ENCODE assay signal across 10 cellular contexts in the genomic region with DNA sequence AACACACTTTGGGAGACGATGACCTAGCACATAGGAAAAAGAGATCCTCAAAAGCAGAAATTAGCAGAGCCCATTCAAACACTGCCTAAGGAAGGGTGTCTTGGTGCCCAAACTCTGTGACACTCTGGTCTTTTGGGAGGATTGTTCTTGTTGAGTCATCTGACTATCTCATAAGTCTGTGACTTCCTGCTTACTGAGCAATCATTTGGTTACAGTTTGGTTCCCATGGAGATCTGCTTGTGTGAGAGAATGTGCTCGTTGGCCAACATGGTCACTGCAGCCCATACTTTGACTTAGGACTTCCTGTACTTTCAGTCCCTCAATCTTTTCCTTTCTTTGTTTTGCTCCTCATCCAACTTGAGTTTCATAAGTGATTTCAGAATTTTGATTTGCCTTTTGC.
DNase-seq lines count a peak whose midpoint lies in the region; ATAC-seq and TF ChIP-seq lines count a peak whose summit lies in the region.
"Had no signal": no experiment of that assay in that cellular context is flagged by ENCODE, and none has a peak within 500 bp of the region (broad histone marks: within the 10 kb centered on the region; RNA-seq: fewer than 3 reads in every experiment).

No MANE protein-coding gene starts in this region.

- peak overlapping the region; percentile 12 for H4K8ac ChIP-seq in mesenchymal stem cell (ENCODE audit: low read length)

- H2BK5ac ChIP-seq in mesenchymal stem cell (ENCODE audit: low read depth, low read length, poor library complexity, severe bottlenecking), result no peak overlapping the region

- H3K4me1 Mint-ChIP-seq in CD4-positive, alpha-beta T cell (ENCODE audit: low read depth), result no peaks in the 10 kb centered on the region
- H3K4me1 Mint-ChIP-seq: neural crest cell had no signal

- no peak for TF ChIP-seq POLR2A in esophagus muscularis mucosa (IDR thresholded peaks at IDR 0.05; ENCODE audit: low read depth)

- H3K27me3 ChIP-seq in HL-60 (ENCODE audit: insufficient read depth, poor library complexity, severe bottlenecking) (no peaks in the 10 kb centered on the region), mesenchymal stem cell (ENCODE audit: control insufficient read depth in 1 of 2, insufficient read depth in 1 of 2, low read length in 2 of 2) (no peaks in the 10 kb centered on the region), esophagus muscularis mucosa (no peaks in the 10 kb centered on the region), BE2C (no peaks in the 10 kb centered on the region)
- H3K27me3 ChIP-seq in CD4-positive, alpha-beta T cell (ENCODE audit: control insufficient read depth, insufficient read depth, low read length), result no peaks in the 10 kb centered on the region

- TF ChIP-seq CTCF in HL-60 (IDR thresholded peaks at IDR 0.05; ENCODE audit: insufficient read depth, low read length), result no peak
- TF ChIP-seq CTCF in esophagus muscularis mucosa (IDR thresholded peaks at IDR 0.05), result no peak
- no peak for TF ChIP-seq CTCF in BE2C (IDR thresholded peaks at IDR 0.05; ENCODE audit: low read depth, low read length)
- no peak for TF ChIP-seq CTCF in CD4-positive, alpha-beta T cell (IDR thresholded peaks at IDR 0.05)

- H3K36me3 ChIP-seq in mesenchymal stem cell (ENCODE audit: control insufficient read depth in 1 of 2, insufficient read depth in 2 of 2, low read depth in 1 of 2, low read length in 2 of 2), result no peaks in the 10 kb centered on the region
- H3K36me3 ChIP-seq in esophagus muscularis mucosa, result no peaks in the 10 kb centered on the region
- H3K36me3 ChIP-seq in BE2C, result no peaks in the 10 kb centered on the region

- no peak overlapping the region for H2BK120ac ChIP-seq in mesenchymal stem cell (ENCODE audit: low read depth, low read length)

- no peak overlapping the region for H3K23ac ChIP-seq in mesenchymal stem cell (ENCODE audit: low read length in 2 of 2)

- 52% methylated on average over 2 of the region's 2 CpGs for WGBS in mesenchymal stem cell
- WGBS in esophagus muscularis mucosa, result 51% methylated on average over 2 of the region's 2 CpGs

- intact Hi-C loops in esophagus muscularis mucosa (cut with DNase I), result no loop called here
- intact Hi-C loops in CD4-positive, alpha-beta T cell (cut with DNase I, micrococcal nuclease), result no loop called here

- TF ChIP-seq EP300 in esophagus muscularis mucosa (IDR thresholded peaks at IDR 0.05), result no peak

- no peak overlapping the region for H3K14ac ChIP-seq in mesenchymal stem cell (ENCODE audit: low read length in 2 of 2)

- no peaks in the 10 kb centered on the region for H3K79me1 ChIP-seq in mesenchymal stem cell (replicated peaks; ENCODE audit: low read length, poor library complexity, severe bottlenecking)

- no peak for ATAC-seq in CD4-positive, alpha-beta T cell (ENCODE audit: poor library complexity)
- ATAC-seq in HG03108 (IDR thresholded peaks at IDR 0.05; ENCODE audit: unreplicated experiment), result no peak

- H3K4ac ChIP-seq in mesenchymal stem cell (ENCODE audit: low read depth in 1 of 2, low read length in 2 of 2), result no peak overlapping the region

- H4K91ac ChIP-seq in mesenchymal stem cell (ENCODE audit: low read length), result no peak overlapping the region

- POLR2A ChIA-PET in CD4-positive, alpha-beta T cell (lab: Charles Lee), result no interaction called here

- H3K27me3 Mint-ChIP-seq in CD4-positive, alpha-beta T cell, result no peaks in the 10 kb centered on the region

- H2BK15ac ChIP-seq in mesenchymal stem cell (ENCODE audit: low read depth, poor library complexity, severe bottlenecking), result no peak overlapping the region

- no peak overlapping the region for H3K4me3 ChIP-seq in HL-60 (replicated peaks; ENCODE audit: insufficient read depth, low read length)
- H3K4me3 ChIP-seq in mesenchymal stem cell (ENCODE audit: insufficient read depth in 1 of 2, low read depth in 1 of 2, low read length in 2 of 2), result no peak overlapping the region
- H3K4me3 ChIP-seq in esophagus muscularis mucosa, result no peak overlapping the region
- no peak overlapping the region for H3K4me3 ChIP-seq in BE2C (ENCODE audit: low read depth, low read length)

- no peaks in the 10 kb centered on the region for H3K36me3 Mint-ChIP-seq in CD4-positive, alpha-beta T cell (ENCODE audit: low read depth)

- H3K9ac ChIP-seq in mesenchymal stem cell (ENCODE audit: low read length), result peak overlapping the region; percentile 61

- CTCF ChIA-PET in CD4-positive, alpha-beta T cell (lab: Charles Lee), result no interaction called here

- H3K27ac Mint-ChIP-seq in CD4-positive, alpha-beta T cell, result no peak overlapping the region

- H3K4me2 ChIP-seq in mesenchymal stem cell (ENCODE audit: low read length, poor library complexity, severe bottlenecking), result no peak overlapping the region

- no peak overlapping the region for H3K4me3 Mint-ChIP-seq in CD4-positive, alpha-beta T cell
- H3K4me3 Mint-ChIP-seq: neural crest cell had no signal

- DNase-seq in ELF-1 (ENCODE audit: low read depth, low spot score), result peak; percentile 1
- peak; percentile 74 to 79 for DNase-seq in HL-60 (ENCODE audit: low read depth in 1 of 2, low spot score in 1 of 2)
- DNase-seq in astrocyte of the hippocampus (ENCODE audit: low read depth, low spot score), result peak; percentile 44
- DNase-seq in mesenchymal stem cell, result peak; percentile 97
- no peak for DNase-seq in esophagus muscularis mucosa (ENCODE audit: extremely low spot score)
- DNase-seq in BE2C, result no peak
- no peak for DNase-seq in CD4-positive, alpha-beta T cell
- DNase-seq: NCI-H345 had no signal

- peak overlapping the region; percentile 54 for H3K27ac ChIP-seq in HL-60 (replicated peaks)
- H3K27ac ChIP-seq in mesenchymal stem cell (ENCODE audit: low read length, poor library complexity, severe bottlenecking), result no peak overlapping the region
- H3K27ac ChIP-seq in esophagus muscularis mucosa (replicated peaks in 1 of 4), result peak overlapping the region in 2 of 4 donors; percentile 11 to 46
- H3K27ac ChIP-seq in CD4-positive, alpha-beta T cell (ENCODE audit: low read depth, low read length), result no peak overlapping the region

- no peaks in the 10 kb centered on the region for H3K9me3 Mint-ChIP-seq in CD4-positive, alpha-beta T cell
- H3K9me3 Mint-ChIP-seq: neural crest cell had no signal

- H3K4me1 ChIP-seq in mesenchymal stem cell (ENCODE audit: control insufficient read depth, insufficient read depth, low read depth, low read length) (no peaks in the 10 kb centered on the region), esophagus muscularis mucosa (peaks cover 0 to 13% (median 5%) of the 10 kb centered on the region in 4 donors), BE2C (no peaks in the 10 kb centered on the region)

- H2BK12ac ChIP-seq in mesenchymal stem cell (ENCODE audit: low read length in 2 of 2), result peak overlapping the region in 1 of 2 experiments; percentile 11

- H2AFZ ChIP-seq in mesenchymal stem cell (ENCODE audit: low read depth, low read length), result no peak overlapping the region

- no peaks in the 10 kb centered on the region for H3K9me3 ChIP-seq in mesenchymal stem cell (ENCODE audit: control insufficient read depth, low read length)
- H3K9me3 ChIP-seq in esophagus muscularis mucosa, result no peaks in the 10 kb centered on the region
- no peaks in the 10 kb centered on the region for H3K9me3 ChIP-seq in BE2C
- H3K9me3 ChIP-seq in CD4-positive, alpha-beta T cell (ENCODE audit: control insufficient read depth, low read length), result no peaks in the 10 kb centered on the region

- H2AK5ac ChIP-seq in mesenchymal stem cell (ENCODE audit: low read length, severe bottlenecking), result no peak overlapping the region

- H3K18ac ChIP-seq in mesenchymal stem cell (ENCODE audit: low read depth in 1 of 2, low read length in 2 of 2), result peak overlapping the region in 1 of 2 experiments; percentile 19

Comparison
In these comparisons a context has a peak if more than half of its experiments do, and no peak if none do; other contexts are left out.
1. DNase-seq: peak in ELF-1 (single experiment), HL-60 (2 of 2), astrocyte of the hippocampus (single experiment) and mesenchymal stem cell (single experiment); none in esophagus muscularis mucosa (single experiment), BE2C (single experiment) and CD4-positive, alpha-beta T cell (0 of 10).